In the genomic region with DNA sequence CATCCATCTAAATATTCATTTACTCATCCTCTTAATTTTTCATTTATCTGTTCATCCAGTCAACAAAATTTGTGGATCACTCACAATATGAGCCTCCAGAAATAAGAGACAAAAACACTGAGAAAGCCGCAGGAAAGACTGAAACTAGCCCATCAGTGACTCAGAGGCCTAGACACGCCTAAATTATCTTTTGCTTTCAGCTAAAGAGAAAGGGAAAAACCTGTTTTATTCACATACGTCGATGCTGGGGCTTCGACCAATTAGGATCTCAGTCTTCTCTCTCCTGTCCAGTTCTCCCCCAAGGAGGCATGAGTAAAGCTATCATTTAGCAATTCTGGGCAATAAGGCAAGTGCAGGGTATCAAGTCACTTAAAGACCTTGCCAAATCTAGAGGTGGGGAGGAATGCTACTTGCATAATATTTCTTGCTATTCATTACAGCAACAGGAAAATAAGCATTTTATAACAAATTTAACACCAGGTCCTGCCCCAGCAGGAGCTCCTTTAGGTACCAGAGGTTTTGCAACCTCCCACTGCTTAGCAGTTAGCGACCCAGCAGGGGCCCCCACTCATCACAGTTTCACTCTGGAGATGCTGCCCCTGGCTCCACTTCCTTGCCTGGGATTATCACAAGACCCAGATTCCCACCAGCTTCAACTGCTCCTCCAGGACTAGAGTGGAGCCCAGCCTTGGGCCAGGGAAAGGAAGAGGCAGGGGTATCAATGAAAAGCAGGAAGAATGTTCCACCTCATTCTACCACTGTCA, we compare ENCODE assay signal across 14 cellular contexts. TPM values are rescaled to one million over a fixed set of nuclear protein-coding genes. Genes with fewer than 3 reads are reported as not detected.
DNase-seq lines count a peak whose midpoint lies in the region; ATAC-seq and TF ChIP-seq lines count a peak whose summit lies in the region.
"Had no signal": no experiment of that assay in that cellular context is flagged by ENCODE, and none has a peak within 500 bp of the region (broad histone marks: within the 10 kb centered on the region; RNA-seq: fewer than 3 reads in every experiment).

No MANE protein-coding gene starts in this region.

- H3K4me2 ChIP-seq in SK-N-SH = no peak overlapping the region

- ATAC-seq in SK-N-SH treated with all-trans-retinoic acid at 6 μM for 48 hours (no peak), WTC11 (no peak; the same call in 1 of the 2 replicates)
- ATAC-seq: naive thymus-derived CD4-positive, alpha-beta T cell had no signal

- no peaks in the 10 kb centered on the region for H3K36me3 Mint-ChIP-seq in WTC11

- H3K9me2 ChIP-seq in SK-N-SH = no peaks in the 10 kb centered on the region

- no peaks in the 10 kb centered on the region for H4K20me1 ChIP-seq in SK-N-SH (ENCODE audit: insufficient read depth)

- no peak for DNase-seq in SK-N-SH
- peak; percentile 23 for DNase-seq in WTC11 (ENCODE audit: low spot score)
- DNase-seq in renal cortical epithelial cell (ENCODE audit: low read depth) = peak; percentile 22
- no peak for DNase-seq in NCI-H510A treated with DMSO at 0.1 percent for 48 hours (lab: John Stamatoyannopoulos, UW)
- no peak for DNase-seq in NAMALWA (ENCODE audit: low spot score)
- DNase-seq in superior temporal gyrus (ENCODE audit: extremely low spot score) = no peak
- DNase-seq: ACHN; activated CD4-positive, alpha-beta T cell treated with anti-CD3 and anti-CD28 coated beads for 4 hours; central memory CD4-positive, alpha-beta T cell; glutamatergic neuron; naive thymus-derived CD4-positive, alpha-beta T cell had no signal

- H3K9ac ChIP-seq in SK-N-SH = no peak overlapping the region

- H3K27ac Mint-ChIP-seq in WTC11 = peak overlapping the region; percentile 80
- H3K27ac Mint-ChIP-seq: naive thymus-derived CD4-positive, alpha-beta T cell had no signal

- H3F3A ChIP-seq in SK-N-SH (replicated peaks; ENCODE audit: insufficient read depth) = no peaks in the 10 kb centered on the region

- no peaks in the 10 kb centered on the region for H3K9me3 Mint-ChIP-seq in WTC11

- H3K36me3 ChIP-seq in SK-N-SH (replicated peaks in 1 of 2; ENCODE audit: control insufficient read depth in 1 of 2, insufficient read depth in 2 of 2, low read length in 1 of 2) (no peaks in the 10 kb centered on the region), HEK293 (ENCODE audit: control insufficient read depth in 2 of 2, insufficient read depth in 1 of 2, low read length in 2 of 2) (no peaks in the 10 kb centered on the region)

- WGBS in SK-N-SH (ENCODE audit: low lambda C conversion rate) = 86% methylated on average over 6 of the region's 6 CpGs

- POLR2A ChIA-PET in SK-N-SH (lab: Yijun Ruan, JAX) (no interaction called here), HEK293 (lab: Yijun Ruan, JAX) (no interaction called here), WTC11 (lab: Charles Lee) (no interaction called here)

- H3K9me3 ChIP-seq in SK-N-SH (no peaks in the 10 kb centered on the region), HEK293 (ENCODE audit: control insufficient read depth, insufficient read depth, low read depth, low read length) (no peaks in the 10 kb centered on the region)

- TF ChIP-seq CTCF in SK-N-SH (IDR thresholded peaks at IDR 0.05) (no peak), HEK293 (tag by site-specific recombination; IDR thresholded peaks at IDR 0.05) (no peak), WTC11 (IDR thresholded peaks at IDR 0.05) (no peak)

- H3K4me1 ChIP-seq in SK-N-SH (ENCODE audit: control insufficient read depth in 1 of 2, insufficient read depth in 2 of 2, low read depth in 1 of 2, low read length in 1 of 2) (no peaks in the 10 kb centered on the region), HEK293 (ENCODE audit: control insufficient read depth, insufficient read depth, low read length) (no peaks in the 10 kb centered on the region)

- no peaks in the 10 kb centered on the region for H3K27me3 ChIP-seq in SK-N-SH (ENCODE audit: insufficient read depth)

- H2AFZ ChIP-seq in SK-N-SH (ENCODE audit: low read depth) = 0 out of 2 replicates have a peak overlapping the region, but pooled peaks have one; percentile 29

- no peak for TF ChIP-seq EP300 in SK-N-SH (IDR thresholded peaks at IDR 0.05; ENCODE audit: borderline replicate concordance in 1 of 2, low read depth in 1 of 2, low read length in 1 of 2)

- H3K4me3 ChIP-seq in SK-N-SH (ENCODE audit: low read depth in 2 of 2, low read length in 1 of 2) (no peak overlapping the region), HEK293 (ENCODE audit: low read depth, low read length) (no peak overlapping the region)

- no peak overlapping the region for H3K4me3 Mint-ChIP-seq in WTC11
- H3K4me3 Mint-ChIP-seq: IgD-negative memory B cell; naive thymus-derived CD4-positive, alpha-beta T cell had no signal

- no peaks in the 10 kb centered on the region for H3K79me2 ChIP-seq in SK-N-SH (ENCODE audit: insufficient read depth)

- H3K27ac ChIP-seq in SK-N-SH (ENCODE audit: low read depth in 2 of 2, low read length in 1 of 2) (no peak overlapping the region), HEK293 (ENCODE audit: extremely low read depth, low read depth, low read length) (no peak overlapping the region)

- peaks cover 64% of the 10 kb centered on the region for H3K4me1 Mint-ChIP-seq in WTC11

- no peak for TF ChIP-seq RAD21 in SK-N-SH (IDR thresholded peaks at IDR 0.05; ENCODE audit: low read length)

- CTCF ChIA-PET in SK-N-SH (lab: Yijun Ruan, JAX) = interaction anchor here (0.9 to 1.4 kb wide), 3 partner anchors 23 to 48 kb away, joined by 3 to 4 read pairs (median 4); no protein-coding TSS in a partner anchor
- CTCF ChIA-PET in HEK293 (lab: Yijun Ruan, JAX) = no interaction called here
- CTCF ChIA-PET in WTC11 (lab: Charles Lee) = interaction anchor here (0.8 kb wide), 1 partner anchor 209 kb away, joined by 3 read pairs; no protein-coding TSS in a partner anchor

- H3K27me3 Mint-ChIP-seq in WTC11 (ENCODE audit: low read depth) = no peaks in the 10 kb centered on the region
- H3K27me3 Mint-ChIP-seq: IgD-negative memory B cell had no signal

TF ChIP-seq in SK-N-SH, 30 proteins besides CTCF, POLR2A, EP300 and RAD21 (continues in another document):
- TF ChIP-seq RXRA (IDR thresholded peaks at IDR 0.05; ENCODE audit: borderline replicate concordance, low read depth) (no peak), RCOR1 (IDR thresholded peaks at IDR 0.05; ENCODE audit: low read length) (no peak)
- TF ChIP-seq, protein P1, sequence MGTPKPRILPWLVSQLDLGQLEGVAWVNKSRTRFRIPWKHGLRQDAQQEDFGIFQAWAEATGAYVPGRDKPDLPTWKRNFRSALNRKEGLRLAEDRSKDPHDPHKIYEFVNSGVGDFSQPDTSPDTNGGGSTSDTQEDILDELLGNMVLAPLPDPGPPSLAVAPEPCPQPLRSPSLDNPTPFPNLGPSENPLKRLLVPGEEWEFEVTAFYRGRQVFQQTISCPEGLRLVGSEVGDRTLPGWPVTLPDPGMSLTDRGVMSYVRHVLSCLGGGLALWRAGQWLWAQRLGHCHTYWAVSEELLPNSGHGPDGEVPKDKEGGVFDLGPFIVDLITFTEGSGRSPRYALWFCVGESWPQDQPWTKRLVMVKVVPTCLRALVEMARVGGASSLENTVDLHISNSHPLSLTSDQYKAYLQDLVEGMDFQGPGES (IDR thresholded peaks at IDR 0.05; ENCODE audit: low read depth, low read length) = no peak

TF ChIP-seq in SK-N-SH treated with all-trans-retinoic acid at 6 μM for 48 hours, 23 proteins besides CTCF, POLR2A, EP300 and RAD21 (continues in another document):
- TF ChIP-seq ISL1 (CRISPR knock-in tag; IDR thresholded peaks at IDR 0.05) (no peak), ZC3H10 (CRISPR knock-in tag; IDR thresholded peaks at IDR 0.05) (no peak), OSR1 (CRISPR knock-in tag; IDR thresholded peaks at IDR 0.05) (no peak)

TF ChIP-seq in HEK293, 187 proteins besides CTCF, POLR2A, EP300 and RAD21 (continues in another document):
- TF ChIP-seq ZIC2 (tag by site-specific recombination; IDR thresholded peaks at IDR 0.05) (peak; percentile 87), OSR2 (tag by site-specific recombination; IDR thresholded peaks at IDR 0.05) (no peak)

TF ChIP-seq in WTC11, 78 proteins besides CTCF, POLR2A, EP300 and RAD21:
- TF ChIP-seq ZNF232 (CRISPR knock-in tag; IDR thresholded peaks at IDR 0.05) = no peak
- peak; percentile 90 for TF ChIP-seq ZNF423 (CRISPR knock-in tag; IDR thresholded peaks at IDR 0.05)

RNA-seq across cellular contexts. Expression of gene TMEM154, which starts 30.1 kb away (rescaled TPM):
- 0.58 and 0.62 TPM in 2 replicates for polyA plus RNA-seq in SK-N-SH (2012; rRNA removed)
- polyA plus RNA-seq in SK-N-SH (2012; cell fraction: cytosol; rRNA removed) = 0.58 and 0.67 TPM in 2 replicates
- polyA plus RNA-seq in SK-N-SH (2012; cell fraction: nucleus; rRNA removed) = 0.46 and 0.86 TPM in 2 replicates
- 1.7 to 2.1 TPM (median 1.9 TPM) in 3 replicates for total RNA-seq in WTC11 (2021)
- total RNA-seq in renal cortical epithelial cell = 8.3 and 20.3 TPM in 2 replicates

Comparison
In these comparisons a context has a peak if more than half of its experiments do, and no peak if none do; other contexts are left out.
1. DNase-seq: peak in WTC11 (single experiment) and renal cortical epithelial cell (single experiment); none in SK-N-SH (single experiment), NCI-H510A treated with DMSO at 0.1 percent for 48 hours (single experiment), NAMALWA (single experiment) and superior temporal gyrus (single experiment).